Comparison of ENCODE assay signal across 12 cellular contexts in the genomic region with DNA sequence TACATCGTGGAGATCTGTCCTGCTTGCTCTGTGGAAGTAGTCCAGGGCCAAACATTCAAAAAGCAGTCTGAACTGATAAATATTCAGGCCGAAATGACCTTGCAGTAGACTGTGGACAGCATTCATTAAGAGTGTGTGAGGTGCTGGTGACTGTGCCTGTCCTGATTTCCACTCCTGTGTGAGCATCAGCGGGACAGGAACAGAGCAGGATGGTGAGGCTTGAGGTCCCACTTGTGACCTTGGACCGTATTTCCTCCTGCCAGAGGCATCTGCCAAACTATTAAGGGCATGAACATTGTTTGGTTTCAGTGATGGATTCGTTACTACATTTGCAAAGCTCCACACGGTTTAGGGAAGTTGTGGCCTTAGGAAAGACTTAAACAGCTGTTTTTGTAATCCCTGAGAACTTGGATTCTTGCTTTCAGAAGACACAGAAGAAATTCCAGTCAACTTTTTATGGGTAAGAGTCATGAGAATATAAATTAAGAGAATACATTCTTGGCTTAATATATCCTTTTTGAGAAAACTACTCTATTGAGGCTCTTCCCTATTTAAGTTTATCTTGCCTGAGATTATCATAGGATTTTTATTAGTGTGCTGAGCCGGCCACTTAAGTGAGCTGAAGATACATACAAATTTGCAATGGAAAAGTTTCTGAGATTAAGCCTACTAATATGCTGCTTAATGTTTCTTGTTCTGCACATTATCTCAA. TPM values are rescaled to one million over a fixed set of nuclear protein-coding genes. Genes with fewer than 3 reads are reported as not detected.
DNase-seq lines count a peak whose midpoint lies in the region; ATAC-seq, FAIRE-seq and TF ChIP-seq lines count a peak whose summit lies in the region.
"Had no signal": no experiment of that assay in that cellular context is flagged by ENCODE, and none has a peak within 500 bp of the region (broad histone marks: within the 10 kb centered on the region; RNA-seq: fewer than 3 reads in every experiment).

No MANE protein-coding gene starts in this region.

- no peak overlapping the region for H2BK120ac ChIP-seq in neuronal stem cell (ENCODE audit: low read depth, low read length)

- H3K4ac ChIP-seq in neuronal stem cell (ENCODE audit: low read length), result no peak overlapping the region

- H2BK5ac ChIP-seq in neuronal stem cell (ENCODE audit: low read length), result no peak overlapping the region

- no peak overlapping the region for H3K14ac ChIP-seq in neuronal stem cell (ENCODE audit: low read length)

- FAIRE-seq in HTR-8/SVneo (lab: Jason Lieb, UNC) (peak; percentile 77), kidney (lab: Jason Lieb, UNC) (no peak)

- CTCF ChIA-PET in WTC11 (lab: Charles Lee), result no interaction called here

- no peak overlapping the region for H2BK12ac ChIP-seq in neuronal stem cell (ENCODE audit: low read length)

- peak overlapping the region; percentile 46; the same call in 1 of the 2 replicates for H3K27ac Mint-ChIP-seq in WTC11
- H3K27ac Mint-ChIP-seq in stimulated activated naive B cell treated with anti-CD40 and anti-IgM and Interleukin-4, amounts not matched to agents 10 μg/mL and 1 μg/mL and 100 μg/mL, for 72 hours, result no peak overlapping the region

- H3K4me1 ChIP-seq in kidney (ENCODE audit: control insufficient read depth in 1 of 2, insufficient read depth in 1 of 2, low read depth in 1 of 2, low read length in 2 of 2) (peaks cover 15 to 30% of the 10 kb centered on the region in 2 donors), neuronal stem cell (ENCODE audit: control insufficient read depth in 2 of 2, insufficient read depth in 1 of 2, low read depth in 1 of 2, low read length in 2 of 2) (peaks cover 2 to 5% of the 10 kb centered on the region in 2 donors)

- no peak overlapping the region for H3K23ac ChIP-seq in neuronal stem cell (ENCODE audit: low read depth, low read length, poor library complexity)

- no peak overlapping the region for H4K91ac ChIP-seq in neuronal stem cell (ENCODE audit: low read depth, low read length, poor library complexity)

- no peak overlapping the region for H3K18ac ChIP-seq in neuronal stem cell (ENCODE audit: low read length)

- peaks cover 3% of the 10 kb centered on the region; the same call in 1 of the 2 replicates for H3K36me3 Mint-ChIP-seq in WTC11
- H3K36me3 Mint-ChIP-seq in stimulated activated naive B cell treated with anti-CD40 and anti-IgM and Interleukin-4, amounts not matched to agents 10 μg/mL and 1 μg/mL and 100 μg/mL, for 72 hours, result peaks cover 0 to 15% of the 10 kb centered on the region in 2 donors

- no peaks in the 10 kb centered on the region for H3K79me1 ChIP-seq in neuronal stem cell (ENCODE audit: low read depth, low read length)

- H2BK15ac ChIP-seq in neuronal stem cell (ENCODE audit: low read length), result no peak overlapping the region

- WGBS in neuronal stem cell (ENCODE audit: extremely low coverage in 2 of 2, insufficient read length in 2 of 2, insufficient replicate concordance in 1 of 2), 2 donors, result no CpG with 5 or more reads among the region's 7 CpGs
- WGBS in lower leg skin, 2 donors, result 34 to 45% methylated on average over 7 of the region's 7 CpGs

- POLR2A ChIA-PET in WTC11 (lab: Charles Lee), result no interaction called here

- TF ChIP-seq CTCF in WTC11 (IDR thresholded peaks at IDR 0.05) (no peak), kidney (IDR thresholded peaks at IDR 0.05; ENCODE audit: borderline replicate concordance, extremely low read depth, insufficient read depth) (no peak), lower leg skin (IDR thresholded peaks at IDR 0.05) (no peak)

- H3K4me2 ChIP-seq in neuronal stem cell (ENCODE audit: insufficient read depth, low read length, poor library complexity, severe bottlenecking), result no peak overlapping the region

- H2AFZ ChIP-seq in neuronal stem cell (ENCODE audit: low read length), result no peak overlapping the region

- no peak for TF ChIP-seq POLR2A in lower leg skin (IDR thresholded peaks at IDR 0.05)

- H3K9me3 ChIP-seq in kidney (ENCODE audit: control insufficient read depth in 1 of 2, low read length in 2 of 2), result no peaks in the 10 kb centered on the region
- H3K9me3 ChIP-seq in neuronal stem cell (replicated peaks in 1 of 2; ENCODE audit: control insufficient read depth in 2 of 2, insufficient read depth in 1 of 2, low read depth in 1 of 2, low read length in 2 of 2), result peaks cover 2 to 15% of the 10 kb centered on the region in 2 donors

- no peak overlapping the region for H3K4me3 ChIP-seq in kidney (ENCODE audit: low read length in 2 of 2)
- no peak overlapping the region for H3K4me3 ChIP-seq in neuronal stem cell (ENCODE audit: low read length in 2 of 2)
- H3K4me3 ChIP-seq in lower leg skin (ENCODE audit: low read depth, poor library complexity, severe bottlenecking), result no peak overlapping the region
- H3K4me3 ChIP-seq: skin epidermis had no signal

- peak overlapping the region; percentile 33 to 47 for H3K27ac ChIP-seq in kidney (ENCODE audit: low read depth in 2 of 2, low read length in 2 of 2)
- H3K27ac ChIP-seq in neuronal stem cell (replicated peaks; ENCODE audit: low read length), result no peak overlapping the region

- H3K36me3 ChIP-seq in kidney (ENCODE audit: control insufficient read depth in 1 of 2, insufficient read depth in 2 of 2, low read length in 2 of 2) (no peaks in the 10 kb centered on the region), neuronal stem cell (replicated peaks in 1 of 2; ENCODE audit: control insufficient read depth in 2 of 2, insufficient read depth in 2 of 2, low read length in 2 of 2) (no peaks in the 10 kb centered on the region)

- H4K8ac ChIP-seq in neuronal stem cell (ENCODE audit: low read depth, low read length), result no peak overlapping the region

- no peaks in the 10 kb centered on the region for H3K27me3 ChIP-seq in neuronal stem cell (ENCODE audit: control insufficient read depth in 3 of 3, insufficient read depth in 3 of 3, low read depth in 1 of 3, low read length in 3 of 3)

- H3K27me3 Mint-ChIP-seq in WTC11 (ENCODE audit: low read depth), result no peaks in the 10 kb centered on the region
- no peaks in the 10 kb centered on the region for H3K27me3 Mint-ChIP-seq in stimulated activated naive B cell treated with anti-CD40 and anti-IgM and Interleukin-4, amounts not matched to agents 10 μg/mL and 1 μg/mL and 100 μg/mL, for 72 hours
- H3K27me3 Mint-ChIP-seq: central memory CD8-positive, alpha-beta T cell had no signal

- intact Hi-C loops in kidney (cut with DNase I), result no loop called here
- intact Hi-C loops in lower leg skin (cut with DNase I; ENCODE audit: low total_unique reads), result no loop called here

- peaks cover 35% of the 10 kb centered on the region for H3K4me1 Mint-ChIP-seq in WTC11
- H3K4me1 Mint-ChIP-seq in stimulated activated naive B cell treated with anti-CD40 and anti-IgM and Interleukin-4, amounts not matched to agents 10 μg/mL and 1 μg/mL and 100 μg/mL, for 72 hours, result peaks cover 36 to 67% of the 10 kb centered on the region in 2 donors

- peaks cover 6% of the 10 kb centered on the region; the same call in 1 of the 2 replicates for H3K9me3 Mint-ChIP-seq in WTC11
- H3K9me3 Mint-ChIP-seq in stimulated activated naive B cell treated with anti-CD40 and anti-IgM and Interleukin-4, amounts not matched to agents 10 μg/mL and 1 μg/mL and 100 μg/mL, for 72 hours, result no peaks in the 10 kb centered on the region
- H3K9me3 Mint-ChIP-seq: central memory CD8-positive, alpha-beta T cell had no signal

- no peak overlapping the region for H3K4me3 Mint-ChIP-seq in WTC11
- H3K4me3 Mint-ChIP-seq in stimulated activated naive B cell treated with anti-CD40 and anti-IgM and Interleukin-4, amounts not matched to agents 10 μg/mL and 1 μg/mL and 100 μg/mL, for 72 hours, result no peak overlapping the region
- H3K4me3 Mint-ChIP-seq: central memory CD8-positive, alpha-beta T cell had no signal

- H3K9ac ChIP-seq in kidney (ENCODE audit: low read length in 2 of 2) (no peak overlapping the region), neuronal stem cell (ENCODE audit: low read depth, low read length, poor library complexity) (no peak overlapping the region)

- no peak for ATAC-seq in WTC11
- ATAC-seq in stimulated activated naive B cell treated with anti-CD40 and anti-IgM and Interleukin-4, amounts not matched to agents 10 μg/mL and 1 μg/mL and 100 μg/mL, for 72 hours (replicated peaks), result peak; percentile 7 to 29

- H2AK5ac ChIP-seq in neuronal stem cell (ENCODE audit: low read depth, low read length), result no peak overlapping the region

- DNase-seq in HTR-8/SVneo (ENCODE audit: insufficient read length, low spot score), result no peak
- DNase-seq in WTC11 (ENCODE audit: low spot score), result no peak
- no peak for DNase-seq in kidney
- DNase-seq in stimulated activated naive B cell treated with anti-CD40 and anti-IgM and Interleukin-4, amounts not matched to agents 10 μg/mL and 1 μg/mL and 100 μg/mL, for 72 hours, result no peak
- DNase-seq in neuronal stem cell (ENCODE audit: low spot score), result no peak
- no peak for DNase-seq in KG1 (lab: John Stamatoyannopoulos, UW)
- no peak for DNase-seq in activated gamma-delta T cell treated with Interleukin-2 at 50 U/mL for 16 hours
- DNase-seq in lower leg skin (ENCODE audit: low spot score in 2 of 2), result no peak
- DNase-seq: NCI-H1105; stimulated activated naive CD4-positive, alpha-beta T cell treated with Interleukin-2 at 50 U/mL for 16 hours had no signal

TF ChIP-seq in WTC11, 78 proteins besides CTCF, POLR2A, EP300 and RAD21 (continues in another document):
- TF ChIP-seq, protein P1, sequence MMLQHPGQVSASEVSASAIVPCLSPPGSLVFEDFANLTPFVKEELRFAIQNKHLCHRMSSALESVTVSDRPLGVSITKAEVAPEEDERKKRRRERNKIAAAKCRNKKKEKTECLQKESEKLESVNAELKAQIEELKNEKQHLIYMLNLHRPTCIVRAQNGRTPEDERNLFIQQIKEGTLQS (CRISPR knock-in tag; conservative IDR thresholded peaks at IDR 0.05), result no peak
- TF ChIP-seq, protein P2, sequence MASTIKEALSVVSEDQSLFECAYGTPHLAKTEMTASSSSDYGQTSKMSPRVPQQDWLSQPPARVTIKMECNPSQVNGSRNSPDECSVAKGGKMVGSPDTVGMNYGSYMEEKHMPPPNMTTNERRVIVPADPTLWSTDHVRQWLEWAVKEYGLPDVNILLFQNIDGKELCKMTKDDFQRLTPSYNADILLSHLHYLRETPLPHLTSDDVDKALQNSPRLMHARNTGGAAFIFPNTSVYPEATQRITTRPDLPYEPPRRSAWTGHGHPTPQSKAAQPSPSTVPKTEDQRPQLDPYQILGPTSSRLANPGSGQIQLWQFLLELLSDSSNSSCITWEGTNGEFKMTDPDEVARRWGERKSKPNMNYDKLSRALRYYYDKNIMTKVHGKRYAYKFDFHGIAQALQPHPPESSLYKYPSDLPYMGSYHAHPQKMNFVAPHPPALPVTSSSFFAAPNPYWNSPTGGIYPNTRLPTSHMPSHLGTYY (CRISPR knock-in tag; IDR thresholded peaks at IDR 0.05), result no peak
- TF ChIP-seq ELF4 (CRISPR knock-in tag; IDR thresholded peaks at IDR 0.05; ENCODE audit: low read depth) (no peak), TEAD1 (CRISPR knock-in tag; IDR thresholded peaks at IDR 0.05) (no peak)

RNA-seq across cellular contexts. Expression of a gene that starts 32.9 kb away (rescaled TPM):
- total RNA-seq in WTC11 (2021) (53.3 to 59.1 TPM (median 53.6 TPM) in 3 replicates), kidney (77.2 TPM), lower leg skin (10 to 100 TPM; 23.3 to 72.3 (median 26.7) TPM)
- 45.6 TPM for polyA plus RNA-seq in kidney (ENCODE audit: insufficient read depth, low read depth, low replicate concordance)
- 44.5 TPM for polyA plus RNA-seq in neuronal stem cell (2013, experiment 1 of 2)
- polyA plus RNA-seq in neuronal stem cell (2013, experiment 2 of 2), result 46.5 TPM
